17 cellular contexts compared by ENCODE assay signal in genomic region chr12:22255097-22255496, GRCh38.
DNase-seq lines count a peak whose midpoint lies in the region; ATAC-seq and TF ChIP-seq lines count a peak whose summit lies in the region.
"Had no signal": no experiment of that assay in that cellular context is flagged by ENCODE, and none has a peak within 500 bp of the region (broad histone marks: within the 10 kb centered on the region; RNA-seq: fewer than 3 reads in every experiment).

No MANE protein-coding gene starts in this region.

- no peak overlapping the region for H3K18ac ChIP-seq in mesendoderm (ENCODE audit: low read length)

- H3K4me3 ChIP-seq in mesendoderm (ENCODE audit: low read length) = no peak overlapping the region
- H3K4me3 ChIP-seq in effector memory CD4-positive, alpha-beta T cell (ENCODE audit: insufficient read depth, low read depth, low read length, poor library complexity, severe bottlenecking) = no peak overlapping the region
- H3K4me3 ChIP-seq: GM12878 had no signal

- H2AK5ac ChIP-seq in mesendoderm (ENCODE audit: low read length) = no peak overlapping the region

- no peak overlapping the region for H2BK5ac ChIP-seq in mesendoderm (ENCODE audit: low read length)

- DNase-seq in ELR (ENCODE audit: low read depth) (peak; percentile 73), RWPE1 (ENCODE audit: low spot score) (peak; percentile 21), mesendoderm (peak; percentile 74), NCI-H2171 treated with DMSO at 0.1 percent for 48 hours (lab: John Stamatoyannopoulos, UW) (no peak), hippocampal formation (lab: John Stamatoyannopoulos, UW) (no peak), NCI-H526 (lab: John Stamatoyannopoulos, UW) (no peak)
- no peak for DNase-seq in effector memory CD4-positive, alpha-beta T cell
- DNase-seq: activated naive CD4-positive, alpha-beta T cell; BE2C; DMS153; KG1; NCI-H187 treated with DMSO at 0.1 percent for 48 hours; stimulated activated naive CD4-positive, alpha-beta T cell treated with Interleukin-2 at 50 U/mL for 16 hours; WERI-Rb-1 had no signal

- H4K5ac ChIP-seq in mesendoderm (ENCODE audit: low read length) = no peak overlapping the region

- no peaks in the 10 kb centered on the region for H3K27me3 ChIP-seq in mesendoderm (ENCODE audit: insufficient read depth, low read length, poor library complexity)
- no peaks in the 10 kb centered on the region for H3K27me3 ChIP-seq in effector memory CD4-positive, alpha-beta T cell (replicated peaks; ENCODE audit: control insufficient read depth, insufficient read depth, low read length, poor library complexity, severe bottlenecking)
- H3K27me3 ChIP-seq: esophagus muscularis mucosa had no signal

- no peak overlapping the region for H3K23ac ChIP-seq in mesendoderm (ENCODE audit: low read length)

- no peaks in the 10 kb centered on the region for H3K9me3 ChIP-seq in effector memory CD4-positive, alpha-beta T cell (ENCODE audit: control insufficient read depth, low read length)
- H3K9me3 ChIP-seq: BE2C, esophagus muscularis mucosa had no signal

- H3K4me1 ChIP-seq in mesendoderm (ENCODE audit: control insufficient read depth, low read depth, low read length) = peaks cover 2% of the 10 kb centered on the region
- H3K4me1 ChIP-seq in effector memory CD4-positive, alpha-beta T cell (ENCODE audit: control insufficient read depth, insufficient read depth, low read length, poor library complexity, severe bottlenecking) = no peaks in the 10 kb centered on the region
- H3K4me1 ChIP-seq: BE2C had no signal

- H3K4ac ChIP-seq in mesendoderm (ENCODE audit: low read depth, low read length) = no peak overlapping the region

- no peak overlapping the region for H3K9ac ChIP-seq in mesendoderm (ENCODE audit: low read length)

- H3K4me2 ChIP-seq in mesendoderm (ENCODE audit: low read length) = no peak overlapping the region

- no peaks in the 10 kb centered on the region for H3K79me2 ChIP-seq in mesendoderm (ENCODE audit: control insufficient read depth, insufficient read depth, low read length)

- H3K79me1 ChIP-seq in mesendoderm (ENCODE audit: low read length) = no peaks in the 10 kb centered on the region

- no peak overlapping the region for H3K56ac ChIP-seq in mesendoderm (ENCODE audit: low read length)

- no peak overlapping the region for H2BK15ac ChIP-seq in mesendoderm (replicated peaks; ENCODE audit: low read depth)

- TF ChIP-seq CTCF in RWPE1 (conservative IDR thresholded peaks at IDR 0.05; ENCODE audit: low read depth) = no peak

- H3K36me3 ChIP-seq in mesendoderm (ENCODE audit: control insufficient read depth, insufficient read depth, low read length) = no peaks in the 10 kb centered on the region
- H3K36me3 ChIP-seq in effector memory CD4-positive, alpha-beta T cell (ENCODE audit: control insufficient read depth, insufficient read depth, low read length) = peaks cover 4% of the 10 kb centered on the region
- H3K36me3 ChIP-seq: BE2C, esophagus muscularis mucosa, WERI-Rb-1 had no signal

- WGBS in mesendoderm (ENCODE audit: extremely low coverage, insufficient coverage, low lambda C conversion rate) = no CpG with 5 or more reads among the region's 11 CpGs

- CTCF ChIA-PET in RWPE1 (lab: Yijun Ruan, JAX) = no interaction called here

- H3K27ac ChIP-seq in RWPE1 (no peak overlapping the region), mesendoderm (ENCODE audit: low read depth, low read length) (no peak overlapping the region)
- H3K27ac ChIP-seq in effector memory CD4-positive, alpha-beta T cell (ENCODE audit: insufficient read depth, low read length, poor library complexity, severe bottlenecking) = no peak overlapping the region
- H3K27ac ChIP-seq: WERI-Rb-1 had no signal

- POLR2A ChIA-PET in RWPE1 (lab: Yijun Ruan, JAX; ENCODE audit: low non-redundant PET) = no interaction called here

- ATAC-seq in esophagus mucosa = peak; percentile 88
- ATAC-seq: GM12878 had no signal

- no peak overlapping the region for H4K8ac ChIP-seq in mesendoderm (ENCODE audit: low read depth, low read length)

- no peak overlapping the region for H2BK120ac ChIP-seq in mesendoderm (ENCODE audit: low read depth, low read length)

Comparison
In these comparisons a context has a peak if more than half of its experiments do, and no peak if none do; other contexts are left out.
1. DNase-seq: peak in ELR (single experiment), RWPE1 (single experiment) and mesendoderm (single experiment); none in NCI-H2171 treated with DMSO at 0.1 percent for 48 hours (single experiment), effector memory CD4-positive, alpha-beta T cell (0 of 3), hippocampal formation (0 of 2) and NCI-H526 (0 of 2).